ENCODE assay signal across 8 cellular contexts in the genomic region with DNA sequence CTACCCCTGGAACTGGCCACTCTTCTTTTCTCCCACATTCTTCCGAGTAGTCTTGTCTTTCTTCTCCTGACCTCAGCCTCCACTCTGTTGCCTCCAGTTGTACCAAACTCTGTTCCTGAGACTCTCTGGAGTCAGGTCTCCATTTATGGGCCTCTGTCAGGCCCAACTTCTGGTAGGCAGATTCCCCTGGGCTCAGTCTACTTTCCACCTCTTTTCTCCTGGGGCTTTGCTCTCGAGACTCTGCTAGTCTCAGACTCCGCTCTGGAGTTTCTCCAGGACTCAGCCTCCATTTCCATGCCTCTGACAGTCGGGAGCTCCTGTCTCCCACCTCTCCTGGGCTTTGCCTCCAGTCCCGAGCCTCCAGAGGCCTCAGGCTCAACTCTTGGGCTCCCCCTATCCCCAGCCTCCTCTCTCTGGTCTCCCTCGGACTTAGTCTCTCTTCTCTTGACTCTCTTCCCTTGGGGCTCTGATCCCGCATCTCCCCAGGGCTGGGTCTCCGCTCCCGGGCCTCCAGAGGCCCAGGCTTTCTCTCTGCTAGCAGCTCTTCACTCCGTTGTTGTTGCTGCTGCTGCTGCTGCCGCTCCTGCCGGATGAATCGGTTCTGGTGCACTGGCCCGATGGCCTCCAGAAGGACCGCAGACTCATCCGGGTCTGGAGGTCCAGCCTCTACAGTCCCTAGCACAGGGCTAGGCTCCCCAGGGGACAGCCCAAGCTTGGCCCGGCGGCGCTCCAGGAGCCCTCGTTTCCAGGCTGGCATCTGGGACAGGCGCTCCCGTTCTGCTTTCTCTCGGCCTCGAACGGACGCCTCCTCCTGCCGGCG.
DNase-seq lines count a peak whose midpoint lies in the region; ATAC-seq and TF ChIP-seq lines count a peak whose summit lies in the region.

No MANE protein-coding gene starts in this region.

- H3K27me3 ChIP-seq in HUES6 (ENCODE audit: control insufficient read depth, insufficient read depth, low read length), result no peaks in the 10 kb centered on the region
- H3K27me3 ChIP-seq in iPS-15b (ENCODE audit: control insufficient read depth, insufficient read depth, low read length), result no peaks in the 10 kb centered on the region

- H3K27ac ChIP-seq in HUES6 (ENCODE audit: low read depth, low read length), result no peak overlapping the region

- peak overlapping the region; percentile 89 to 99 for H3K4me3 Mint-ChIP-seq in stimulated activated naive B cell treated with anti-CD40 and anti-IgM and Interleukin-4, amounts not matched to agents 10 μg/mL and 1 μg/mL and 100 μg/mL, for 72 hours

- H3K9ac ChIP-seq in HUES6 (ENCODE audit: low read length) (peak overlapping the region; percentile 81), iPS-15b (ENCODE audit: low read depth, low read length) (peak overlapping the region; percentile 1)

- H3K9me3 Mint-ChIP-seq in stimulated activated naive B cell treated with anti-CD40 and anti-IgM and Interleukin-4, amounts not matched to agents 10 μg/mL and 1 μg/mL and 100 μg/mL, for 72 hours, result no peaks in the 10 kb centered on the region

- H3K4me1 ChIP-seq in HUES6 (ENCODE audit: control insufficient read depth, insufficient read depth, low read length), result peaks cover 55% of the 10 kb centered on the region
- H3K4me1 ChIP-seq in iPS-15b (ENCODE audit: control insufficient read depth, insufficient read depth, low read length), result peaks cover 33% of the 10 kb centered on the region

- DNase-seq in AG09319 (ENCODE audit: extremely low read depth, low read depth) (no peak), NCI-H2227 treated with DMSO at 0.1 percent for 48 hours (lab: John Stamatoyannopoulos, UW) (no peak)
- DNase-seq in activated T-cell treated with anti-CD3 and anti-CD28 coated beads, Interleukin-2, amount 50 U/mL, for 48 hours, result peak; percentile 57 to 60
- no peak for DNase-seq in stimulated activated naive B cell treated with anti-CD40 and anti-IgM and Interleukin-4, amounts not matched to agents 10 μg/mL and 1 μg/mL and 100 μg/mL, for 72 hours

- H3K27ac Mint-ChIP-seq in stimulated activated naive B cell treated with anti-CD40 and anti-IgM and Interleukin-4, amounts not matched to agents 10 μg/mL and 1 μg/mL and 100 μg/mL, for 72 hours, result peak overlapping the region; percentile 91

- no peaks in the 10 kb centered on the region for H3K27me3 Mint-ChIP-seq in stimulated activated naive B cell treated with anti-CD40 and anti-IgM and Interleukin-4, amounts not matched to agents 10 μg/mL and 1 μg/mL and 100 μg/mL, for 72 hours

- no peaks in the 10 kb centered on the region for H3K9me3 ChIP-seq in HUES6 (ENCODE audit: control insufficient read depth, insufficient read depth, low read depth, low read length)
- no peaks in the 10 kb centered on the region for H3K9me3 ChIP-seq in iPS-15b (ENCODE audit: control insufficient read depth, insufficient read depth, low read length)

- peaks cover 53 to 71% of the 10 kb centered on the region in 2 donors for H3K36me3 Mint-ChIP-seq in stimulated activated naive B cell treated with anti-CD40 and anti-IgM and Interleukin-4, amounts not matched to agents 10 μg/mL and 1 μg/mL and 100 μg/mL, for 72 hours

- TF ChIP-seq CTCF in AG09319 (IDR thresholded peaks at IDR 0.05; ENCODE audit: low read depth, low read length), result peak; percentile 21

- H3K4me1 Mint-ChIP-seq in stimulated activated naive B cell treated with anti-CD40 and anti-IgM and Interleukin-4, amounts not matched to agents 10 μg/mL and 1 μg/mL and 100 μg/mL, for 72 hours, result peaks cover 49 to 74% of the 10 kb centered on the region in 2 donors

- no peak for ATAC-seq in stimulated activated naive B cell treated with anti-CD40 and anti-IgM and Interleukin-4, amounts not matched to agents 10 μg/mL and 1 μg/mL and 100 μg/mL, for 72 hours (replicated peaks)
- no peak for ATAC-seq in GM21723 (IDR thresholded peaks at IDR 0.05; ENCODE audit: unreplicated experiment)
- no peak for ATAC-seq in HG03520 (IDR thresholded peaks at IDR 0.05; ENCODE audit: unreplicated experiment)

- peak overlapping the region; percentile 79 for H3K4me3 ChIP-seq in HUES6 (ENCODE audit: low read depth, low read length)
- peak overlapping the region; percentile 87 for H3K4me3 ChIP-seq in iPS-15b (ENCODE audit: low read depth, low read length)

- no peaks in the 10 kb centered on the region for H3K36me3 ChIP-seq in HUES6 (ENCODE audit: control insufficient read depth, insufficient read depth, low read length)
- peaks cover 2% of the 10 kb centered on the region for H3K36me3 ChIP-seq in iPS-15b (ENCODE audit: control insufficient read depth, insufficient read depth, low read length)

Comparison
In these comparisons a context has a peak if more than half of its experiments do, and no peak if none do; other contexts are left out.
1. DNase-seq: peak in activated T-cell treated with anti-CD3 and anti-CD28 coated beads, Interleukin-2, amount 50 U/mL, for 48 hours (2 of 2); none in AG09319 (single experiment), stimulated activated naive B cell treated with anti-CD40 and anti-IgM and Interleukin-4, amounts not matched to agents 10 μg/mL and 1 μg/mL and 100 μg/mL, for 72 hours (single experiment) and NCI-H2227 treated with DMSO at 0.1 percent for 48 hours (single experiment).